In genomic region chr14:101961011-101961721, GRCh38 we compare ENCODE assay signal across 8 cellular contexts. TPM values are rescaled to one million over a fixed set of nuclear protein-coding genes. Genes with fewer than 3 reads are reported as not detected.
A peak's percentile ranks its signal among the peaks of the same experiment; 100 is the strongest.
DNase-seq lines count a peak whose midpoint lies in the region; ATAC-seq, FAIRE-seq and TF ChIP-seq lines count a peak whose summit lies in the region.

No MANE protein-coding gene starts in this region.

- DNase-seq in ELR (ENCODE audit: low read depth) (peak; percentile 89), NCI-H1092 (lab: John Stamatoyannopoulos, UW) (peak; percentile 81), SK-N-DZ (ENCODE audit: low spot score) (peak; percentile 75), frontal cortex (ENCODE audit: low spot score in 2 of 2) (peak; percentile 60 to 64), osteoblast (ENCODE audit: insufficient read length, low spot score, missing footprints) (peak; percentile 95), tibial artery (peak; percentile 47 to 83)
- peak; percentile 33 to 65 (median 47) for DNase-seq in activated naive CD4-positive, alpha-beta T cell (lab: John Stamatoyannopoulos, UW)

- H3K4me1 ChIP-seq in osteoblast (ENCODE audit: insufficient read depth, low read length) (peaks cover 22% of the 10 kb centered on the region), tibial artery (peaks cover 0 to 36% (median 7%) of the 10 kb centered on the region in 4 donors)

- ATAC-seq in GM18861 (IDR thresholded peaks at IDR 0.05; ENCODE audit: unreplicated experiment) = no peak

- intact Hi-C loops in tibial artery (cut with DNase I; ENCODE audit: low total_unique reads) = loop anchor here (5.0 to 10.0 kb wide), 3 partner anchors 126 to 254 kb away; partner anchors contain the start of genes HSP90AA1 and PPP2R5C

- peak overlapping the region; percentile 90 for H2AFZ ChIP-seq in osteoblast (ENCODE audit: low read length)

- H3K36me3 ChIP-seq in osteoblast (ENCODE audit: insufficient read depth, low read length) = no peaks in the 10 kb centered on the region
- H3K36me3 ChIP-seq in tibial artery = no peaks in the 10 kb centered on the region

- no peak overlapping the region for H3K27ac ChIP-seq in osteoblast (ENCODE audit: low read depth, low read length)
- no peak overlapping the region for H3K27ac ChIP-seq in tibial artery

- H3K27me3 ChIP-seq in osteoblast (ENCODE audit: insufficient read depth, low read length) (no peaks in the 10 kb centered on the region), tibial artery (no peaks in the 10 kb centered on the region)

- peaks cover 21% of the 10 kb centered on the region for H3K79me2 ChIP-seq in osteoblast (ENCODE audit: insufficient read depth, low read length)

- FAIRE-seq in frontal cortex (lab: Jason Lieb, UNC) = no peak

- H3K9me3 ChIP-seq in osteoblast (ENCODE audit: low read depth, low read length) = no peaks in the 10 kb centered on the region
- no peaks in the 10 kb centered on the region for H3K9me3 ChIP-seq in tibial artery

- H3K4me2 ChIP-seq in osteoblast (ENCODE audit: insufficient read depth, low read length) = no peak overlapping the region

- H3K4me3 ChIP-seq in osteoblast (ENCODE audit: insufficient read depth, low read length) (no peak overlapping the region), tibial artery (no peak overlapping the region)

- peaks cover 11% of the 10 kb centered on the region for H4K20me1 ChIP-seq in osteoblast (ENCODE audit: insufficient read depth, low read length)

- TF ChIP-seq CTCF in osteoblast (IDR thresholded peaks at IDR 0.05; ENCODE audit: extremely low read depth, low read depth, low read length) (peak; percentile 97), tibial artery (IDR thresholded peaks at IDR 0.05) (peak; percentile 85)

RNA-seq across cellular contexts. Expression of gene DYNC1H1, which starts 3.2 kb away (rescaled TPM):
- polyA plus RNA-seq in SK-N-DZ (2014; cell fraction: cytosol; rRNA removed) = 86.0 and 102 TPM in 2 replicates
- 93.2 and 101 TPM in 2 replicates for polyA plus RNA-seq in SK-N-DZ (2014; cell fraction: nucleus; rRNA removed)
- total RNA-seq in frontal cortex (565 TPM), osteoblast (332 and 340 TPM in 2 replicates)
